Comparison of ENCODE assay signal across 1 cellular context in genomic region chr2:215311625-215312394, GRCh38.
TF ChIP-seq lines count a peak whose summit lies in the region.

Gene ATIC, plus strand, starts transcription at chr2:215312059. Its CDS starts 84 bp downstream, at chr2:215312143.

TF ChIP-seq in K562, 482 proteins besides CTCF, POLR2A, EP300 and RAD21 (continued from another document):
- TF ChIP-seq ERF (CRISPR knock-in tag; IDR thresholded peaks at IDR 0.05) (0 out of 2 replicates have a peak, but pooled peaks have one; percentile 25), ZNF384 (IDR thresholded peaks at IDR 0.05; ENCODE audit: low read depth, low read length) (peak; percentile 40; the same call in 1 of the 2 replicates), IRF1 (CRISPR knock-in tag; IDR thresholded peaks at IDR 0.05; ENCODE audit: borderline replicate concordance) (no peak), ARID4B (CRISPR knock-in tag; IDR thresholded peaks at IDR 0.05) (peak; percentile 90), ARNT (IDR thresholded peaks at IDR 0.05) (0 out of 4 replicates have a peak, but pooled peaks of 1 of the 2 experiments have one; percentile 15), BRF2 (IDR thresholded peaks at IDR 0.05; ENCODE audit: borderline replicate concordance, insufficient read depth, insufficient read length) (no peak), PHF8 (IDR thresholded peaks at IDR 0.05; ENCODE audit: borderline replicate concordance, low read length) (peak; percentile 80)
